8 cellular contexts compared by ENCODE assay signal in the genomic region with DNA sequence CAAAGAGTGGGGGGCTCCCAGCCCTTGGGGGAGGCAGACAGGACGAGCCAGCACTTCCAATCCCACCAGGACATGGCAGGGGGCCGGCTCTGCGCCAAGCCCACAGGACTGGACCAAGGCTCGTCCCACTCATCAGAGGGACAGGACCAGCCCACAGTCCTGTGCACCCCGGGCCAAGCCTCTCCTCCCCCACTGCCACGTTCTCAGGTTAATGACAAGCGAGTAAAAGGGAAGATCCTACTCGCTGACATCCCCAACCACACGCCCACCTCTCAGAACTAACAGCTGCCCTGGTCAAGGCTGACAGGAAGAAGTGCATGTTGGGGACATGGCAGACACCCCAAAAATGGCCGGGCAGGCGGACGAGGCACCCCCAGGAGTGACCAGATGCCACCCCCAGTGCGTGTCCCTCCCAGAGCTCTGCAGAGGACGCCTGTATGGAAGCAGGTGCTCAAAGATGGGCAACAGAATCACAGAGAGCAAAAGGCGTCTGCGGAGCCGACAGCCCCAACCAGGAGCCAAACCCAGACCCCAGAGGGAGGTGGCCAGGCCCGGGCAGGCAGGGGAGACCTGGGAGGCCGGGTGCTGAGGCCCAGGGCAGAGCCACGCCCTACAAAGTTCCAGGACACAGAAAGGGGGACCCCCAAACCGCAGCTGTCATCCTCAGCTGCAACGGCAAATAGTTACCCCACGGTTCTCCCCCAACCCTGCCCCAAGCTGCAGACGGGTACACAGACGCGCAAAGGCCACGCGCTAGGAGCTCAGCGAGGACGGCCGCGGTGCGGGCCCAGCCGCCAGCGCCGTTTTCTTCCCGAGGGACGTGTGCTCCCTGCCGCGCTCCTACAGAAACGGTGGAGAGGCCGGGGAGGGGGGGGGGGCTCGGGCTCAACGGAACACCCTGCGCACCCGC. TPM values are rescaled to one million over a fixed set of nuclear protein-coding genes. Genes with fewer than 3 reads are reported as not detected.
DNase-seq lines count a peak whose midpoint lies in the region; ATAC-seq and TF ChIP-seq lines count a peak whose summit lies in the region.

No MANE protein-coding gene starts in this region.

- peak; percentile 26 for TF ChIP-seq POLR2A in GM18951 (IDR thresholded peaks at IDR 0.05; ENCODE audit: extremely low read depth, insufficient read depth, insufficient read length)

- H3K27me3 Mint-ChIP-seq in T-helper 2 cell treated with Interferon-gamma antibody and Interleukin-4, amounts not matched to agents 5 μg/mL and 100 μg/mL, for 36 hours (ENCODE audit: low read depth): no peaks in the 10 kb centered on the region
- no peaks in the 10 kb centered on the region for H3K27me3 Mint-ChIP-seq in naive B cell

- no peak for DNase-seq in AG04450 (ENCODE audit: low read depth, low spot score)
- no peak for DNase-seq in T-helper 2 cell treated with Interferon-gamma antibody and Interleukin-4, amounts not matched to agents 5 μg/mL and 100 μg/mL, for 36 hours (ENCODE audit: low spot score)
- no peak for DNase-seq in epithelial cell of proximal tubule (ENCODE audit: low read depth)
- no peak for DNase-seq in naive B cell
- no peak for DNase-seq in SHP77 treated with DMSO at 0.1 percent for 48 hours (lab: John Stamatoyannopoulos, UW)

- H3K4me3 ChIP-seq in AG04450 (ENCODE audit: low read depth, low read length): peak overlapping the region; percentile 72
- peak overlapping the region; percentile 79 for H3K4me3 ChIP-seq in epithelial cell of proximal tubule (ENCODE audit: low read depth, low read length)

- peak overlapping the region; percentile 86 for H3K27ac ChIP-seq in AG04450 (ENCODE audit: low read depth, low read length)

- no peak for TF ChIP-seq CTCF in AG04450 (IDR thresholded peaks at IDR 0.05; ENCODE audit: low read depth, low read length)
- TF ChIP-seq CTCF in epithelial cell of proximal tubule (conservative IDR thresholded peaks at IDR 0.05; ENCODE audit: low read depth, low read length): no peak

- ATAC-seq in naive B cell (ENCODE audit: low read depth in 2 of 2) (no peak), HG03139 (IDR thresholded peaks at IDR 0.05; ENCODE audit: unreplicated experiment) (no peak), HG03439 (IDR thresholded peaks at IDR 0.05; ENCODE audit: unreplicated experiment) (no peak)

- H3K27me3 ChIP-seq in AG04450 (ENCODE audit: control insufficient read depth, insufficient read depth, low read length): no peaks in the 10 kb centered on the region

- peaks cover 18% of the 10 kb centered on the region for H3K4me1 Mint-ChIP-seq in T-helper 2 cell treated with Interferon-gamma antibody and Interleukin-4, amounts not matched to agents 5 μg/mL and 100 μg/mL, for 36 hours (ENCODE audit: low read depth)
- H3K4me1 Mint-ChIP-seq in naive B cell: peaks cover 48 to 75% (median 71%) of the 10 kb centered on the region in 3 donors

- H3K9me3 Mint-ChIP-seq in T-helper 2 cell treated with Interferon-gamma antibody and Interleukin-4, amounts not matched to agents 5 μg/mL and 100 μg/mL, for 36 hours: peaks cover 11% of the 10 kb centered on the region
- H3K9me3 Mint-ChIP-seq in naive B cell: no peaks in the 10 kb centered on the region

- H3K27ac Mint-ChIP-seq in T-helper 2 cell treated with Interferon-gamma antibody and Interleukin-4, amounts not matched to agents 5 μg/mL and 100 μg/mL, for 36 hours: peak overlapping the region; percentile 87
- peak overlapping the region; percentile 44 to 96 (median 90) for H3K27ac Mint-ChIP-seq in naive B cell

- H3K36me3 Mint-ChIP-seq in T-helper 2 cell treated with Interferon-gamma antibody and Interleukin-4, amounts not matched to agents 5 μg/mL and 100 μg/mL, for 36 hours (ENCODE audit: low read depth): peaks cover 44% of the 10 kb centered on the region
- H3K36me3 Mint-ChIP-seq in naive B cell: no peaks in the 10 kb centered on the region

- POLR2A ChIA-PET in AG04450 (lab: Yijun Ruan, JAX): interaction anchor here (4.7 kb wide), 1 partner anchor 100 kb away, joined by 33 read pairs; a partner anchor contains a TSS

- in situ Hi-C loops in GM18951 (cut with MboI; ENCODE audit: low sequenced_read_pairs, unreplicated experiment): no loop called here

- peak overlapping the region; percentile 93 for H3K4me3 Mint-ChIP-seq in T-helper 2 cell treated with Interferon-gamma antibody and Interleukin-4, amounts not matched to agents 5 μg/mL and 100 μg/mL, for 36 hours
- peak overlapping the region; percentile 84 to 94 (median 90) for H3K4me3 Mint-ChIP-seq in naive B cell

- CTCF ChIA-PET in AG04450 (lab: Charles Lee): no interaction called here

- H3K9me3 ChIP-seq in AG04450 (ENCODE audit: control insufficient read depth, insufficient read depth, low read length): peaks cover 27% of the 10 kb centered on the region

RNA-seq across cellular contexts. Expression of a gene that starts 1.8 kb away (rescaled TPM):
- polyA plus RNA-seq in AG04450 (2011; rRNA removed) (72.6 and 97.9 TPM in 2 replicates), naive B cell (ENCODE audit: low read depth in 6 of 6) (10 to 100 TPM; 46.4 to 98.8 (median 79.8) TPM)
- polyA minus RNA-seq in AG04450 (2011; rRNA and poly(A)+ RNA removed): 98.3 and 137 TPM in 2 replicates
- total RNA-seq in epithelial cell of proximal tubule: 272 and 334 TPM in 2 replicates

RNA-seq across cellular contexts. Expression of a gene that starts 42.5 kb away (rescaled TPM):
- polyA plus RNA-seq in AG04450 (2011; rRNA removed) (73.3 and 77.6 TPM in 2 replicates), naive B cell (ENCODE audit: low read depth in 6 of 6) (10 to 100 TPM; 45.7 to 72.6 (median 57.1) TPM)
- 41.7 and 58.2 TPM in 2 replicates for polyA minus RNA-seq in AG04450 (2011; rRNA and poly(A)+ RNA removed)
- total RNA-seq in epithelial cell of proximal tubule: 72.3 and 114 TPM in 2 replicates
